ENCODE assay signal across 18 cellular contexts in the genomic region with DNA sequence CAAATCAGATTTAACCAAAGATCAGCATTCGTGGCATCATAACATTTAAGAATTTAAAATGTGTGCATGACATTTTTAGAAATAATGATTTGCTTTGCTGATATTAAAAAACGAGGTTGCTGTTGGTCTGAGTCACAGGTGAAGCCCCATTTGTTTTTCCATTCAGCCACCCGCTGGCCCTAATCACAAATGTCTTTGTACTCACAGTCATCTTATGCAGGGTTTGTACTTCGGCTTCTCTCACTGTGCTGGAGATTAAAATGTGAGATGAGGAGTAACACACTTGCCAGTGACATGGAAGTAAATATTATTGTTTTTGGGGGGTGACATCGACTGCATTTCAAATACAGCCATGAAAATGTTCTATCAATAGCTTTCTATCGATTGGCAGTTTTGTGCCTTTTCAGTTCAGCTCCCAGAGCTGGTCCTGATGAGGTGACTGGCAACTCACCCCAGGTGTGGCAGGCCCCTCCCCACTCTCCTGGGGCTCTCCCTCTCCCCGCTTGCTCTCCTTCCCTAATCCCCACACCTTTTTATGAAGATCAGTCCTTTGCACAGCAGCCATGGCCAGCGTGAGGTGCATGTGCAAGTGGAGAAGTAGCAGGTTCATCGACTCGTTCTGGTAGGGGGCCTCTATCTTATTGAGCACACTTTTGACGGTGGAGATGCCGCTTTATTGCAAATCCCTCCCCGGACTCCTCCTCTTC.
"Had no signal": no experiment of that assay in that cellular context is flagged by ENCODE, and none has a peak within 500 bp of the region (broad histone marks: within the 10 kb centered on the region; RNA-seq: fewer than 3 reads in every experiment).

No MANE protein-coding gene starts in this region.

- H3K36me3 ChIP-seq: brain microvascular endothelial cell, neutrophil, thoracic aorta, upper lobe of right lung had no signal

- H3K9me3 Mint-ChIP-seq: activated naive CD8-positive, alpha-beta T cell treated with anti-CD3 and anti-CD28 coated beads, Interleukin-2, amount 10 ng/mL, durations not matched to agents 7 days and 5 days; naive B cell had no signal

- H3K27me3 Mint-ChIP-seq: naive B cell had no signal

- H3K9me3 ChIP-seq: neutrophil, thoracic aorta, upper lobe of right lung had no signal

- ATAC-seq: activated CD4-positive, CD25-positive, alpha-beta regulatory T cell treated with anti-CD3 and anti-CD28 coated beads, Interleukin-2, amount 50 U/mL, for 24 hours; left colon; upper lobe of right lung had no signal

- H3K4me3 Mint-ChIP-seq: activated naive CD8-positive, alpha-beta T cell treated with anti-CD3 and anti-CD28 coated beads, Interleukin-2, amount 10 ng/mL, durations not matched to agents 7 days and 5 days; naive B cell had no signal

- H3K27ac ChIP-seq: brain microvascular endothelial cell, epithelial cell of prostate, neutrophil, thoracic aorta, upper lobe of right lung had no signal

- H3K36me3 Mint-ChIP-seq: activated naive CD8-positive, alpha-beta T cell treated with anti-CD3 and anti-CD28 coated beads, Interleukin-2, amount 10 ng/mL, durations not matched to agents 7 days and 5 days; naive B cell had no signal

- H3K27me3 ChIP-seq: brain microvascular endothelial cell, neutrophil, upper lobe of right lung had no signal

- H3K27ac Mint-ChIP-seq: activated naive CD8-positive, alpha-beta T cell treated with anti-CD3 and anti-CD28 coated beads, Interleukin-2, amount 10 ng/mL, durations not matched to agents 7 days and 5 days; naive B cell had no signal

- DNase-seq: activated CD4-positive, alpha-beta T cell treated with anti-CD3 and anti-CD28 coated beads, Interleukin-2, amount 50 U/mL, for 48 hours; activated CD8-positive, alpha-beta memory T cell treated with anti-CD3 and anti-CD28 coated beads, Interleukin-2, amount 50 U/mL, for 4 hours; activated gamma-delta T cell; activated naive CD8-positive, alpha-beta T cell treated with anti-CD3 and anti-CD28 coated beads, Interleukin-2, amount 10 ng/mL, durations not matched to agents 7 days and 5 days; activated T-cell treated with anti-CD3 and anti-CD28 coated beads, Interleukin-2, amount 50 U/mL, for 48 hours; anterior cingulate cortex; brain microvascular endothelial cell; effector memory CD4-positive, alpha-beta T cell; foreskin melanocyte; left colon; naive B cell; stimulated activated CD4-positive, alpha-beta T cell treated with anti-CD3 and anti-CD28 coated beads, Interleukin-12 subunit alpha, Interleukin-12 subunit beta, amount 100 ng/mL, for 4 hours; stimulated activated CD4-positive, alpha-beta T cell treated with anti-CD3 and anti-CD28 coated beads, Interleukin-2, amount 100 ng/mL, for 24 hours; upper lobe of right lung had no signal

- H3K4me1 ChIP-seq: upper lobe of right lung had no signal

- H3K4me3 ChIP-seq: thoracic aorta, upper lobe of right lung had no signal
